ENCODE assay signal across 17 cellular contexts in genomic region chr3:82080261-82080660, GRCh38.
DNase-seq lines count a peak whose midpoint lies in the region; ATAC-seq and TF ChIP-seq lines count a peak whose summit lies in the region.
"Had no signal": no experiment of that assay in that cellular context is flagged by ENCODE, and none has a peak within 500 bp of the region (broad histone marks: within the 10 kb centered on the region; RNA-seq: fewer than 3 reads in every experiment).

No MANE protein-coding gene starts in this region.

- H3F3A ChIP-seq in GM23248 (ENCODE audit: insufficient read depth): 0 out of 2 replicates have a peak, but pooled peaks cover 8% of the 10 kb centered on the region

- H3K79me2 ChIP-seq in ACC112 (ENCODE audit: control insufficient read depth, insufficient read depth, low read length, unreplicated experiment) (no peaks in the 10 kb centered on the region), GM23248 (ENCODE audit: insufficient read depth) (no peaks in the 10 kb centered on the region)
- H3K79me2 ChIP-seq: hepatocyte had no signal

- peak; percentile 38 for DNase-seq in GM23248
- peak; percentile 9 for DNase-seq in SKM-1 (lab: John Stamatoyannopoulos, UW; ENCODE audit: unreplicated experiment)
- DNase-seq in foreskin keratinocyte: no peak
- DNase-seq in T-cell: no peak
- DNase-seq in activated CD4-positive, CD25-positive, alpha-beta regulatory T cell treated with anti-CD3 and anti-CD28 coated beads, Interleukin-2, amount 50 U/mL, for 72 hours: no peak
- DNase-seq: NCI-H345; occipital lobe; stimulated activated CD8-positive, alpha-beta memory T cell treated with anti-CD3 and anti-CD28 coated beads, Interleukin-4, amount 100 ng/mL, for 48 hours; T1000; upper lobe of left lung had no signal

- peak overlapping the region; percentile 33 for H3K9ac ChIP-seq in GM23248

- H3K4me1 ChIP-seq in ACC112 (ENCODE audit: control insufficient read depth, insufficient read depth, low read length, unreplicated experiment): peaks cover 7% of the 10 kb centered on the region
- H3K4me1 ChIP-seq in GM23248 (ENCODE audit: insufficient read depth): peaks cover 26% of the 10 kb centered on the region
- H3K4me1 ChIP-seq in foreskin keratinocyte: peaks cover 10% of the 10 kb centered on the region
- H3K4me1 ChIP-seq: breast epithelium had no signal

- no peak for TF ChIP-seq CTCF in foreskin keratinocyte (conservative IDR thresholded peaks at IDR 0.05)

- H3K4me3 ChIP-seq in ACC112 (ENCODE audit: low read depth, low read length): 0 out of 2 replicates have a peak overlapping the region, but pooled peaks have one; percentile 2
- H3K4me3 ChIP-seq in GM23248: 0 out of 2 replicates have a peak overlapping the region, but pooled peaks have one; percentile 3
- H3K4me3 ChIP-seq: breast epithelium, hepatocyte, lung, upper lobe of left lung had no signal

- no peaks in the 10 kb centered on the region for H4K20me1 ChIP-seq in GM23248 (ENCODE audit: insufficient read depth)

- POLR2A ChIA-PET in T-cell (lab: Charles Lee): no interaction called here

- no peaks in the 10 kb centered on the region for H3K4me1 Mint-ChIP-seq in T-cell

- H3K4me2 ChIP-seq in GM23248 (ENCODE audit: unreplicated experiment): peak overlapping the region; percentile 65
- H3K4me2 ChIP-seq: hepatocyte had no signal

- no peak overlapping the region for H3K4me3 Mint-ChIP-seq in T-cell

- H3K9me3 ChIP-seq in GM23248 (ENCODE audit: low read depth): no peaks in the 10 kb centered on the region
- H3K9me3 ChIP-seq: breast epithelium, upper lobe of left lung had no signal

- H3K36me3 Mint-ChIP-seq in T-cell: no peaks in the 10 kb centered on the region

- WGBS in GM23248 (ENCODE audit: low coverage in 1 of 2, low lambda C conversion rate in 2 of 2, missing lambda C conversion rate in 2 of 2), 2 experiments: 44 to 49% methylated on average over 3 of the region's 3 CpGs

- H3K9me3 Mint-ChIP-seq in T-cell: no peaks in the 10 kb centered on the region

- H3K36me3 ChIP-seq in ACC112 (ENCODE audit: insufficient read depth, low read length): no peaks in the 10 kb centered on the region
- no peaks in the 10 kb centered on the region for H3K36me3 ChIP-seq in GM23248 (ENCODE audit: low read depth)
- H3K36me3 ChIP-seq: breast epithelium, upper lobe of left lung had no signal

- H2AFZ ChIP-seq in ACC112 (ENCODE audit: low read length, unreplicated experiment) (peak overlapping the region; percentile 82), GM23248 (peak overlapping the region; percentile 80)
- H2AFZ ChIP-seq: hepatocyte had no signal

- no peak overlapping the region for H3K27ac Mint-ChIP-seq in T-cell

- H3K27me3 ChIP-seq in ACC112 (ENCODE audit: insufficient read depth, low read length): no peaks in the 10 kb centered on the region
- H3K27me3 ChIP-seq in GM23248 (replicated peaks; ENCODE audit: insufficient read depth): no peaks in the 10 kb centered on the region
- H3K27me3 ChIP-seq in foreskin keratinocyte: no peaks in the 10 kb centered on the region
- H3K27me3 ChIP-seq: breast epithelium, hepatocyte, upper lobe of left lung had no signal

- H3K9me2 ChIP-seq in GM23248 (ENCODE audit: insufficient read depth): no peaks in the 10 kb centered on the region

- ATAC-seq in foreskin keratinocyte: peak; percentile 42
- no peak for ATAC-seq in HG02763 (IDR thresholded peaks at IDR 0.05; ENCODE audit: unreplicated experiment)
- no peak for ATAC-seq in T-cell (replicated peaks in 1 of 4)
- no peak for ATAC-seq in GM18858 (IDR thresholded peaks at IDR 0.05; ENCODE audit: unreplicated experiment)
- ATAC-seq: Panc1 had no signal

- in situ Hi-C loops in GM23248 (cut with MboI): no loop called here

- CTCF ChIA-PET in T-cell (lab: Charles Lee): no interaction called here

- H3K27ac ChIP-seq in ACC112 (ENCODE audit: low read depth, low read length) (peak overlapping the region; percentile 10; the same call in 1 of the 2 replicates), GM23248 (peak overlapping the region; percentile 50), foreskin keratinocyte (no peak overlapping the region)
- H3K27ac ChIP-seq: hepatocyte had no signal

- H3K27me3 Mint-ChIP-seq in T-cell: no peaks in the 10 kb centered on the region

Comparison
In these comparisons a context has a peak if more than half of its experiments do, and no peak if none do; other contexts are left out.
1. DNase-seq: peak in GM23248 (single experiment) and SKM-1 (single experiment); none in foreskin keratinocyte (0 of 2), T-cell (0 of 34) and activated CD4-positive, CD25-positive, alpha-beta regulatory T cell treated with anti-CD3 and anti-CD28 coated beads, Interleukin-2, amount 50 U/mL, for 72 hours (single experiment).